ENCODE assay signal across 1 cellular context in the genomic region with DNA sequence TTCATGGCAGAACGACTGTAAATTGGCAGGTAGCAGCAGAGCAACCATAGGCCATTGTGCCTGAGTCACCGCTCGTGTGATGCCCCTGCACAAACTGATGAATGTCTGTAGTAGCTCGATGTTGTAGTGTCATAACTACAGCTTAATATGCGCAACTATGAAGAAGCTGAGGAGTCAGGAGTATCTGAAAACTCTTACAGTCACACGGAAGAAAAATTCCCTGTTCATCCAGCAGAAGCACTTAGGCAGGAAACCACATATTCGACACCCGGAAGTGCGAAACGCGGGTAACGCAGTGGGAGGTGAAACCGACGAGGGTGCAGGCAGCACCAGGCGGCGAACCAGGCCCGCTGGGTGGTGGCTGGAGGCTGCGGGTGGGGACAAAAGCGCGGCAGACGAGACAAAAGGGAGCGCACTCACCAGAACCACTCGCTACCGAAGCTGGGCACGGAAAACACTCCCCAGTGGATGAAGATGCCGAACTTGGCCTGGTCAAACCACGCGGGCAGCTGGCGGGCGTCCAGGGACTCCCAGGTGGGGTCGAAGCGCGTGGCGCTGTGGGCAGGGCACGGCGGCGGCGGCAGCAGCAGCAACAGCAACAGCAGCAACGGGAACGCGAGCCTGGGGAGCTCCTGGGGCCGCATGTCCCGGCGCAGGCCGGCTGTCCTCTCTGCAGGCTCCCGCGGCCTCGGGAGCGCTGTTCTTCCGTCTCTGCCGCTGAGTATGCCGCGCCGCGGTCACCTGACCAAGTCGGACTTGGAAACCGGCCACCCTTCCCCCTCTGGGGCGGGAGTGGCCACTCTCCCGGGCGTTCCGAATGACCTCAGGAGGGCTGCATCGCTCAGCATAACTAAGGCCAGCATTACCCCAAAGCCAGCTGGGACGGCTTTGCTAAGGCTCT.
TF ChIP-seq lines count a peak whose summit lies in the region.

A gene with protein sequence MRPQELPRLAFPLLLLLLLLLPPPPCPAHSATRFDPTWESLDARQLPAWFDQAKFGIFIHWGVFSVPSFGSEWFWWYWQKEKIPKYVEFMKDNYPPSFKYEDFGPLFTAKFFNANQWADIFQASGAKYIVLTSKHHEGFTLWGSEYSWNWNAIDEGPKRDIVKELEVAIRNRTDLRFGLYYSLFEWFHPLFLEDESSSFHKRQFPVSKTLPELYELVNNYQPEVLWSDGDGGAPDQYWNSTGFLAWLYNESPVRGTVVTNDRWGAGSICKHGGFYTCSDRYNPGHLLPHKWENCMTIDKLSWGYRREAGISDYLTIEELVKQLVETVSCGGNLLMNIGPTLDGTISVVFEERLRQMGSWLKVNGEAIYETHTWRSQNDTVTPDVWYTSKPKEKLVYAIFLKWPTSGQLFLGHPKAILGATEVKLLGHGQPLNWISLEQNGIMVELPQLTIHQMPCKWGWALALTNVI (minus strand): TSS at position 730 of the 901 bp plus-strand sequence. CDS start 86 bp downstream, at position 644.

TF ChIP-seq in HEK293, 187 proteins besides CTCF, POLR2A, EP300 and RAD21 (continued from another document and continues in another):
- TF ChIP-seq, protein P1, sequence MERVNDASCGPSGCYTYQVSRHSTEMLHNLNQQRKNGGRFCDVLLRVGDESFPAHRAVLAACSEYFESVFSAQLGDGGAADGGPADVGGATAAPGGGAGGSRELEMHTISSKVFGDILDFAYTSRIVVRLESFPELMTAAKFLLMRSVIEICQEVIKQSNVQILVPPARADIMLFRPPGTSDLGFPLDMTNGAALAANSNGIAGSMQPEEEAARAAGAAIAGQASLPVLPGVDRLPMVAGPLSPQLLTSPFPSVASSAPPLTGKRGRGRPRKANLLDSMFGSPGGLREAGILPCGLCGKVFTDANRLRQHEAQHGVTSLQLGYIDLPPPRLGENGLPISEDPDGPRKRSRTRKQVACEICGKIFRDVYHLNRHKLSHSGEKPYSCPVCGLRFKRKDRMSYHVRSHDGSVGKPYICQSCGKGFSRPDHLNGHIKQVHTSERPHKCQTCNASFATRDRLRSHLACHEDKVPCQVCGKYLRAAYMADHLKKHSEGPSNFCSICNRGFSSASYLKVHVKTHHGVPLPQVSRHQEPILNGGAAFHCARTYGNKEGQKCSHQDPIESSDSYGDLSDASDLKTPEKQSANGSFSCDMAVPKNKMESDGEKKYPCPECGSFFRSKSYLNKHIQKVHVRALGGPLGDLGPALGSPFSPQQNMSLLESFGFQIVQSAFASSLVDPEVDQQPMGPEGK (tag by site-specific recombination; IDR thresholded peaks at IDR 0.05), result peak; percentile 77
- TF ChIP-seq, protein P2, sequence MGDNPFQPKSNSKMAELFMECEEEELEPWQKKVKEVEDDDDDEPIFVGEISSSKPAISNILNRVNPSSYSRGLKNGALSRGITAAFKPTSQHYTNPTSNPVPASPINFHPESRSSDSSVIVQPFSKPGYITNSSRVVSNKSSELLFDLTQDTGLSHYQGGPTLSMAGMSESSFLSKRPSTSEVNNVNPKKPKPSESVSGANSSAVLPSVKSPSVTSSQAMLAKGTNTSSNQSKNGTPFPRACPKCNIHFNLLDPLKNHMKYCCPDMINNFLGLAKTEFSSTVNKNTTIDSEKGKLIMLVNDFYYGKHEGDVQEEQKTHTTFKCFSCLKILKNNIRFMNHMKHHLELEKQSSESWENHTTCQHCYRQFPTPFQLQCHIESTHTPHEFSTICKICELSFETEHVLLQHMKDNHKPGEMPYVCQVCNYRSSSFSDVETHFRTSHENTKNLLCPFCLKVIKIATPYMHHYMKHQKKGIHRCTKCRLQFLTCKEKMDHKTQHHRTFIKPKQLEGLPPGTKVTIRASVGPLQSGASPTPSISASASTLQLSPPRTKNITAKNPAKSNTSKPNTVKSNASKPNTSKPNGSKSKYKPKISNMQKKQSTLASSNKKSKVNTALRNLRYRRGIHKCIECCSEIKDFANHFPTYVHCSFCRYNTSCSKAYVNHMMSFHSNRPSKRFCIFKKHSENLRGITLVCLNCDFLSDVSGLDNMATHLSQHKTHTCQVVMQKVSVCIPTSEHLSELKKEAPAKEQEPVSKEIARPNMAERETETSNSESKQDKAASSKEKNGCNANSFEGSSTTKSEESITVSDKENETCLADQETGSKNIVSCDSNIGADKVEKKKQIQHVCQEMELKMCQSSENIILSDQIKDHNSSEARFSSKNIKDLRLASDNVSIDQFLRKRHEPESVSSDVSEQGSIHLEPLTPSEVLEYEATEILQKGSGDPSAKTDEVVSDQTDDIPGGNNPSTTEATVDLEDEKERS (tag by site-specific recombination; IDR thresholded peaks at IDR 0.05), result 0 out of 2 replicates have a peak, but pooled peaks have one; percentile 27
- peak; percentile 56; the same call in 1 of the 2 replicates for TF ChIP-seq ZFP69B (tag by site-specific recombination; IDR thresholded peaks at IDR 0.05)
- TF ChIP-seq, protein P3, sequence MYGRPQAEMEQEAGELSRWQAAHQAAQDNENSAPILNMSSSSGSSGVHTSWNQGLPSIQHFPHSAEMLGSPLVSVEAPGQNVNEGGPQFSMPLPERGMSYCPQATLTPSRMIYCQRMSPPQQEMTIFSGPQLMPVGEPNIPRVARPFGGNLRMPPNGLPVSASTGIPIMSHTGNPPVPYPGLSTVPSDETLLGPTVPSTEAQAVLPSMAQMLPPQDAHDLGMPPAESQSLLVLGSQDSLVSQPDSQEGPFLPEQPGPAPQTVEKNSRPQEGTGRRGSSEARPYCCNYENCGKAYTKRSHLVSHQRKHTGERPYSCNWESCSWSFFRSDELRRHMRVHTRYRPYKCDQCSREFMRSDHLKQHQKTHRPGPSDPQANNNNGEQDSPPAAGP (tag by site-specific recombination; IDR thresholded peaks at IDR 0.05), result peak; percentile 89
- no peak for TF ChIP-seq ZNF138 (tag by site-specific recombination; IDR thresholded peaks at IDR 0.05; ENCODE audit: borderline replicate concordance)
- TF ChIP-seq ZNF140 (tag by site-specific recombination; IDR thresholded peaks at IDR 0.05), result no peak
- no peak for TF ChIP-seq ZNF311 (tag by site-specific recombination; IDR thresholded peaks at IDR 0.05; ENCODE audit: borderline replicate concordance)
- TF ChIP-seq, protein P4, sequence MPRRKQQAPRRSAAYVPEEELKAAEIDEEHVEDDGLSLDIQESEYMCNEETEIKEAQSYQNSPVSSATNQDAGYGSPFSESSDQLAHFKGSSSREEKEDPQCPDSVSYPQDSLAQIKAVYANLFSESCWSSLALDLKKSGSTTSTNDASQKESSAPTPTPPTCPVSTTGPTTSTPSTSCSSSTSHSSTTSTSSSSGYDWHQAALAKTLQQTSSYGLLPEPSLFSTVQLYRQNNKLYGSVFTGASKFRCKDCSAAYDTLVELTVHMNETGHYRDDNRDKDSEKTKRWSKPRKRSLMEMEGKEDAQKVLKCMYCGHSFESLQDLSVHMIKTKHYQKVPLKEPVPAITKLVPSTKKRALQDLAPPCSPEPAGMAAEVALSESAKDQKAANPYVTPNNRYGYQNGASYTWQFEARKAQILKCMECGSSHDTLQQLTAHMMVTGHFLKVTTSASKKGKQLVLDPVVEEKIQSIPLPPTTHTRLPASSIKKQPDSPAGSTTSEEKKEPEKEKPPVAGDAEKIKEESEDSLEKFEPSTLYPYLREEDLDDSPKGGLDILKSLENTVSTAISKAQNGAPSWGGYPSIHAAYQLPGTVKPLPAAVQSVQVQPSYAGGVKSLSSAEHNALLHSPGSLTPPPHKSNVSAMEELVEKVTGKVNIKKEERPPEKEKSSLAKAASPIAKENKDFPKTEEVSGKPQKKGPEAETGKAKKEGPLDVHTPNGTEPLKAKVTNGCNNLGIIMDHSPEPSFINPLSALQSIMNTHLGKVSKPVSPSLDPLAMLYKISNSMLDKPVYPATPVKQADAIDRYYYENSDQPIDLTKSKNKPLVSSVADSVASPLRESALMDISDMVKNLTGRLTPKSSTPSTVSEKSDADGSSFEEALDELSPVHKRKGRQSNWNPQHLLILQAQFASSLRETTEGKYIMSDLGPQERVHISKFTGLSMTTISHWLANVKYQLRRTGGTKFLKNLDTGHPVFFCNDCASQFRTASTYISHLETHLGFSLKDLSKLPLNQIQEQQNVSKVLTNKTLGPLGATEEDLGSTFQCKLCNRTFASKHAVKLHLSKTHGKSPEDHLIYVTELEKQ (tag by site-specific recombination; IDR thresholded peaks at IDR 0.05; ENCODE audit: borderline replicate concordance), result peak; percentile 58; the same call in 1 of the 2 replicates
- 0 out of 2 replicates have a peak, but pooled peaks have one; percentile 47 for TF ChIP-seq GFI1B (tag by site-specific recombination; IDR thresholded peaks at IDR 0.05)
- peak; percentile 50 for TF ChIP-seq ZFHX2 (tag by site-specific recombination; conservative IDR thresholded peaks at IDR 0.05)
- TF ChIP-seq ZNF791 (tag by site-specific recombination; IDR thresholded peaks at IDR 0.05), result no peak
- peak; percentile 80 for TF ChIP-seq KLF1 (tag by site-specific recombination; IDR thresholded peaks at IDR 0.05)
- TF ChIP-seq ZNF747 (tag by site-specific recombination; IDR thresholded peaks at IDR 0.05), result no peak
- no peak for TF ChIP-seq ZNF202 (tag by site-specific recombination; IDR thresholded peaks at IDR 0.05; ENCODE audit: borderline replicate concordance)
- peak; percentile 81 for TF ChIP-seq ZBTB17 (tag by site-specific recombination; IDR thresholded peaks at IDR 0.05)
- no peak; the same call in 1 of the 2 replicates for TF ChIP-seq ZNF76 (tag by site-specific recombination; IDR thresholded peaks at IDR 0.05; ENCODE audit: borderline replicate concordance, low read depth)
- no peak for TF ChIP-seq ZNF274 (IDR thresholded peaks at IDR 0.05; ENCODE audit: low read length)
- TF ChIP-seq ZNF274 (tag by site-specific recombination; IDR thresholded peaks at IDR 0.05; ENCODE audit: borderline replicate concordance), result no peak
- TF ChIP-seq, protein P5, sequence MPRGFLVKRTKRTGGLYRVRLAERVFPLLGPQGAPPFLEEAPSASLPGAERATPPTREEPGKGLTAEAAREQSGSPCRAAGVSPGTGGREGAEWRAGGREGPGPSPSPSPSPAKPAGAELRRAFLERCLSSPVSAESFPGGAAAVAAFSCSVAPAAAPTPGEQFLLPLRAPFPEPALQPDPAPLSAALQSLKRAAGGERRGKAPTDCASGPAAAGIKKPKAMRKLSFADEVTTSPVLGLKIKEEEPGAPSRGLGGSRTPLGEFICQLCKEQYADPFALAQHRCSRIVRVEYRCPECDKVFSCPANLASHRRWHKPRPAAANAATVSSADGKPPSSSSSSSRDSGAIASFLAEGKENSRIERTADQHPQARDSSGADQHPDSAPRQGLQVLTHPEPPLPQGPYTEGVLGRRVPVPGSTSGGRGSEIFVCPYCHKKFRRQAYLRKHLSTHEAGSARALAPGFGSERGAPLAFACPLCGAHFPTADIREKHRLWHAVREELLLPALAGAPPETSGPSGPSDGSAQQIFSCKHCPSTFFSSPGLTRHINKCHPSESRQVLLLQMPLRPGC (tag by site-specific recombination; IDR thresholded peaks at IDR 0.05), result peak; percentile 68; the same call in 1 of the 2 replicates
- TF ChIP-seq, protein P6, sequence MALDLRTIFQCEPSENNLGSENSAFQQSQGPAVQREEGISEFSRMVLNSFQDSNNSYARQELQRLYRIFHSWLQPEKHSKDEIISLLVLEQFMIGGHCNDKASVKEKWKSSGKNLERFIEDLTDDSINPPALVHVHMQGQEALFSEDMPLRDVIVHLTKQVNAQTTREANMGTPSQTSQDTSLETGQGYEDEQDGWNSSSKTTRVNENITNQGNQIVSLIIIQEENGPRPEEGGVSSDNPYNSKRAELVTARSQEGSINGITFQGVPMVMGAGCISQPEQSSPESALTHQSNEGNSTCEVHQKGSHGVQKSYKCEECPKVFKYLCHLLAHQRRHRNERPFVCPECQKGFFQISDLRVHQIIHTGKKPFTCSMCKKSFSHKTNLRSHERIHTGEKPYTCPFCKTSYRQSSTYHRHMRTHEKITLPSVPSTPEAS (tag by site-specific recombination; IDR thresholded peaks at IDR 0.05), result peak; percentile 45; the same call in 1 of the 2 replicates
- TF ChIP-seq ZNF549 (tag by site-specific recombination; IDR thresholded peaks at IDR 0.05), result no peak
- peak; percentile 43 for TF ChIP-seq ZBTB48 (tag by site-specific recombination; IDR thresholded peaks at IDR 0.05)
- TF ChIP-seq, protein P7, sequence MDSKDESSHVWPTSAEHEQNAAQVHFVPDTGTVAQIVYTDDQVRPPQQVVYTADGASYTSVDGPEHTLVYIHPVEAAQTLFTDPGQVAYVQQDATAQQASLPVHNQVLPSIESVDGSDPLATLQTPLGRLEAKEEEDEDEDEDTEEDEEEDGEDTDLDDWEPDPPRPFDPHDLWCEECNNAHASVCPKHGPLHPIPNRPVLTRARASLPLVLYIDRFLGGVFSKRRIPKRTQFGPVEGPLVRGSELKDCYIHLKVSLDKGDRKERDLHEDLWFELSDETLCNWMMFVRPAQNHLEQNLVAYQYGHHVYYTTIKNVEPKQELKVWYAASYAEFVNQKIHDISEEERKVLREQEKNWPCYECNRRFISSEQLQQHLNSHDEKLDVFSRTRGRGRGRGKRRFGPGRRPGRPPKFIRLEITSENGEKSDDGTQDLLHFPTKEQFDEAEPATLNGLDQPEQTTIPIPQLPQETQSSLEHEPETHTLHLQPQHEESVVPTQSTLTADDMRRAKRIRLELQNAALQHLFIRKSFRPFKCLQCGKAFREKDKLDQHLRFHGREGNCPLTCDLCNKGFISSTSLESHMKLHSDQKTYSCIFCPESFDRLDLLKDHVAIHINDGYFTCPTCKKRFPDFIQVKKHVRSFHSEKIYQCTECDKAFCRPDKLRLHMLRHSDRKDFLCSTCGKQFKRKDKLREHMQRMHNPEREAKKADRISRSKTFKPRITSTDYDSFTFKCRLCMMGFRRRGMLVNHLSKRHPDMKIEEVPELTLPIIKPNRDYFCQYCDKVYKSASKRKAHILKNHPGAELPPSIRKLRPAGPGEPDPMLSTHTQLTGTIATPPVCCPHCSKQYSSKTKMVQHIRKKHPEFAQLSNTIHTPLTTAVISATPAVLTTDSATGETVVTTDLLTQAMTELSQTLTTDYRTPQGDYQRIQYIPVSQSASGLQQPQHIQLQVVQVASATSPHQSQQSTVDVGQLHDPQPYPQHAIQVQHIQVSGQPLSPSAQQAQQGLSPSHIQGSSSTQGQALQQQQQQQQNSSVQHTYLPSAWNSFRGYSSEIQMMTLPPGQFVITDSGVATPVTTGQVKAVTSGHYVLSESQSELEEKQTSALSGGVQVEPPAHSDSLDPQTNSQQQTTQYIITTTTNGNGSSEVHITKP (tag by site-specific recombination; IDR thresholded peaks at IDR 0.05), result peak; percentile 44; the same call in 1 of the 2 replicates
- peak; percentile 52; the same call in 1 of the 2 replicates for TF ChIP-seq YY1 (tag by site-specific recombination; IDR thresholded peaks at IDR 0.05)
- peak; percentile 98 for TF ChIP-seq ZNF423 (tag by site-specific recombination; IDR thresholded peaks at IDR 0.05)
- TF ChIP-seq ZNF223 (tag by site-specific recombination; IDR thresholded peaks at IDR 0.05), result peak; percentile 100
